Comparison of ENCODE assay signal across 21 cellular contexts in genomic region chr5:35145671-35146317, GRCh38.
"Had no signal": no experiment of that assay in that cellular context is flagged by ENCODE, and none has a peak within 500 bp of the region (broad histone marks: within the 10 kb centered on the region; RNA-seq: fewer than 3 reads in every experiment).

No MANE protein-coding gene starts in this region.

- H3K27me3 ChIP-seq: neutrophil, sigmoid colon, spleen, testis had no signal

- H2AFZ ChIP-seq: parathyroid adenoma had no signal

- ATAC-seq: activated CD8-positive, alpha-beta T cell treated with anti-CD3 and anti-CD28 coated beads, Interleukin-2, amount 10 ng/mL, durations not matched to agents 7 days and 5 days; activated naive CD8-positive, alpha-beta T cell treated with anti-CD3 and anti-CD28 coated beads, Interleukin-2, amount 50 U/mL, for 24 hours; esophagus mucosa; natural killer cell; stimulated activated memory B cell treated with anti-CD40 and anti-IgM and Interleukin-4, amounts not matched to agents 10 μg/mL and 1 μg/mL and 100 μg/mL, for 72 hours; T-cell had no signal

- H3K36me3 Mint-ChIP-seq: activated naive CD4-positive, alpha-beta T cell treated with anti-CD3 and anti-CD28 coated beads, Interleukin-2, amount 10 ng/mL, durations not matched to agents 7 days and 5 days; immature natural killer cell; natural killer cell; stimulated activated memory B cell treated with anti-CD40 and anti-IgM and Interleukin-4, amounts not matched to agents 10 μg/mL and 1 μg/mL and 100 μg/mL, for 72 hours; T-cell had no signal

- H3K27ac Mint-ChIP-seq: activated CD4-positive, alpha-beta T cell treated with anti-CD3 and anti-CD28 coated beads, Interleukin-2, amount 10 ng/mL, durations not matched to agents 24 days and 14 days; activated CD8-positive, alpha-beta T cell treated with anti-CD3 and anti-CD28 coated beads, Interleukin-2, amount 10 ng/mL, durations not matched to agents 7 days and 5 days; activated naive CD4-positive, alpha-beta T cell treated with anti-CD3 and anti-CD28 coated beads, Interleukin-2, amount 10 ng/mL, durations not matched to agents 7 days and 5 days; activated naive CD8-positive, alpha-beta T cell treated with anti-CD3 and anti-CD28 coated beads, Interleukin-2, amount 50 U/mL, for 24 hours; activated T-cell treated with anti-CD3 and anti-CD28 coated beads, Interleukin-2, amount 50 U/mL, for 24 hours; immature natural killer cell; natural killer cell; stimulated activated memory B cell treated with anti-CD40 and anti-IgM and Interleukin-4, amounts not matched to agents 10 μg/mL and 1 μg/mL and 100 μg/mL, for 72 hours; T-cell had no signal

- H3K36me3 ChIP-seq: neutrophil, sigmoid colon, spleen had no signal

- H3K9ac ChIP-seq: parathyroid adenoma had no signal

- H3K4me3 ChIP-seq: sigmoid colon, spleen, testis had no signal

- H3K27ac ChIP-seq: neutrophil, parathyroid adenoma, sigmoid colon, spleen, testis had no signal

- DNase-seq: activated CD4-positive, alpha-beta T cell treated with anti-CD3 and anti-CD28 coated beads, Interleukin-2, amount 10 ng/mL, durations not matched to agents 24 days and 14 days; activated CD8-positive, alpha-beta T cell treated with anti-CD3 and anti-CD28 coated beads, Interleukin-2, amount 10 ng/mL, durations not matched to agents 7 days and 5 days; activated effector memory CD4-positive, alpha-beta T cell treated with Interleukin-2 at 50 U/mL for 16 hours; activated naive CD4-positive, alpha-beta T cell treated with anti-CD3 and anti-CD28 coated beads, Interleukin-2, amount 10 ng/mL, durations not matched to agents 7 days and 5 days; activated naive CD8-positive, alpha-beta T cell treated with anti-CD3 and anti-CD28 coated beads, Interleukin-2, amount 50 U/mL, for 24 hours; activated T-cell treated with anti-CD3 and anti-CD28 coated beads, Interleukin-2, amount 50 U/mL, for 24 hours; aorta; cerebellar nuclear complex; effector CD4-positive, alpha-beta T cell; immature natural killer cell; mesenchymal stem cell; natural killer cell; sigmoid colon; spleen; stimulated activated CD4-positive, alpha-beta T cell treated with anti-CD3 and anti-CD28 coated beads, Interleukin-4, amount 100 ng/mL, for 4 hours; T-cell; testis had no signal

- H3K9me3 ChIP-seq: neutrophil, sigmoid colon, spleen, testis had no signal

- H3K4me3 Mint-ChIP-seq: activated CD4-positive, alpha-beta T cell treated with anti-CD3 and anti-CD28 coated beads, Interleukin-2, amount 10 ng/mL, durations not matched to agents 24 days and 14 days; activated CD8-positive, alpha-beta T cell treated with anti-CD3 and anti-CD28 coated beads, Interleukin-2, amount 10 ng/mL, durations not matched to agents 7 days and 5 days; activated naive CD4-positive, alpha-beta T cell treated with anti-CD3 and anti-CD28 coated beads, Interleukin-2, amount 10 ng/mL, durations not matched to agents 7 days and 5 days; activated naive CD8-positive, alpha-beta T cell treated with anti-CD3 and anti-CD28 coated beads, Interleukin-2, amount 50 U/mL, for 24 hours; activated T-cell treated with anti-CD3 and anti-CD28 coated beads, Interleukin-2, amount 50 U/mL, for 24 hours; immature natural killer cell; natural killer cell; stimulated activated memory B cell treated with anti-CD40 and anti-IgM and Interleukin-4, amounts not matched to agents 10 μg/mL and 1 μg/mL and 100 μg/mL, for 72 hours; T-cell had no signal

- H3K27me3 Mint-ChIP-seq: stimulated activated memory B cell treated with anti-CD40 and anti-IgM and Interleukin-4, amounts not matched to agents 10 μg/mL and 1 μg/mL and 100 μg/mL, for 72 hours had no signal

- H3K4me1 Mint-ChIP-seq: activated CD4-positive, alpha-beta T cell treated with anti-CD3 and anti-CD28 coated beads, Interleukin-2, amount 10 ng/mL, durations not matched to agents 24 days and 14 days; activated naive CD4-positive, alpha-beta T cell treated with anti-CD3 and anti-CD28 coated beads, Interleukin-2, amount 10 ng/mL, durations not matched to agents 7 days and 5 days; activated naive CD8-positive, alpha-beta T cell treated with anti-CD3 and anti-CD28 coated beads, Interleukin-2, amount 50 U/mL, for 24 hours; immature natural killer cell; natural killer cell; stimulated activated memory B cell treated with anti-CD40 and anti-IgM and Interleukin-4, amounts not matched to agents 10 μg/mL and 1 μg/mL and 100 μg/mL, for 72 hours; T-cell had no signal

- H3K4me1 ChIP-seq: parathyroid adenoma, sigmoid colon, spleen, testis had no signal

- H3K9me3 Mint-ChIP-seq: activated CD4-positive, alpha-beta T cell treated with anti-CD3 and anti-CD28 coated beads, Interleukin-2, amount 10 ng/mL, durations not matched to agents 24 days and 14 days; activated naive CD4-positive, alpha-beta T cell treated with anti-CD3 and anti-CD28 coated beads, Interleukin-2, amount 10 ng/mL, durations not matched to agents 7 days and 5 days; activated T-cell treated with anti-CD3 and anti-CD28 coated beads, Interleukin-2, amount 50 U/mL, for 24 hours; stimulated activated memory B cell treated with anti-CD40 and anti-IgM and Interleukin-4, amounts not matched to agents 10 μg/mL and 1 μg/mL and 100 μg/mL, for 72 hours; T-cell had no signal
